In genomic region chr11:71425409-71425808, GRCh38 we compare ENCODE assay signal across 22 cellular contexts. TPM values are rescaled to one million over a fixed set of nuclear protein-coding genes. Genes with fewer than 3 reads are reported as not detected.
A peak's percentile ranks its signal among the peaks of the same experiment; 100 is the strongest.
DNase-seq lines count a peak whose midpoint lies in the region; ATAC-seq, FAIRE-seq and TF ChIP-seq lines count a peak whose summit lies in the region.
"Had no signal": no experiment of that assay in that cellular context is flagged by ENCODE, and none has a peak within 500 bp of the region (broad histone marks: within the 10 kb centered on the region; RNA-seq: fewer than 3 reads in every experiment).

No MANE protein-coding gene starts in this region.

- no peak overlapping the region for H3K4me2 ChIP-seq in HepG2 (ENCODE audit: low read depth, low read length)
- H3K4me2 ChIP-seq: hepatocyte had no signal

- POLR2A ChIA-PET in HepG2 (lab: Yijun Ruan, JAX) = no interaction called here

- no peaks in the 10 kb centered on the region for H4K20me1 ChIP-seq in HepG2 (ENCODE audit: insufficient read depth, low read length)

- DNase-seq in HepG2 (ENCODE audit: low spot score) = no peak
- DNase-seq in right lobe of liver = no peak
- DNase-seq in RPMI8226 = peak; percentile 33
- no peak for DNase-seq in foreskin keratinocyte
- DNase-seq in head of caudate nucleus = no peak
- DNase-seq in GM19240 (ENCODE audit: insufficient read length, low spot score) = no peak
- DNase-seq: activated CD4-positive, alpha-beta T cell treated with anti-CD3 and anti-CD28 coated beads, Interleukin-2, amount 10 ng/mL, durations not matched to agents 24 days and 14 days; activated CD8-positive, alpha-beta memory T cell treated with anti-CD3 and anti-CD28 coated beads, Interleukin-2, amount 50 U/mL, for 4 hours; amniotic stem cell; dermis blood vessel endothelial cell; islet precursor cell; MG63; NCI-H146; right cardiac atrium; SIG-M5 had no signal

- in situ Hi-C loops in HepG2 (cut with HindIII; ENCODE audit: extremely low pct_ligation_motif_present, low pct_unique_long_range_greater_than_20kb) = no loop called here

- no peak for TF ChIP-seq POLR2A in HepG2 (IDR thresholded peaks at IDR 0.05; ENCODE audit: insufficient read depth in 1 of 2, low read depth in 2 of 2, low read length in 2 of 2)
- no peak for TF ChIP-seq POLR2A in right lobe of liver (IDR thresholded peaks at IDR 0.05)

- no peak overlapping the region for H3K27ac ChIP-seq in HepG2 (ENCODE audit: extremely low read length, insufficient read depth, low read length)
- no peak overlapping the region for H3K27ac ChIP-seq in right lobe of liver
- H3K27ac ChIP-seq in foreskin keratinocyte = no peak overlapping the region
- H3K27ac ChIP-seq: cardiac muscle cell, hepatocyte, suprapubic skin, vagina had no signal

- H3K9me3 ChIP-seq in HepG2 (ENCODE audit: low read length) (no peaks in the 10 kb centered on the region), right lobe of liver (no peaks in the 10 kb centered on the region)
- H3K9me3 ChIP-seq: MG63, suprapubic skin, vagina had no signal

- TF ChIP-seq EP300 in HepG2 (IDR thresholded peaks at IDR 0.05; ENCODE audit: low read depth in 2 of 2, low read length in 2 of 2) = no peak
- no peak for TF ChIP-seq EP300 in HepG2 (CRISPR knock-in tag; IDR thresholded peaks at IDR 0.05; ENCODE audit: borderline replicate concordance)

- H3K36me3 ChIP-seq in HepG2 (replicated peaks in 1 of 2; ENCODE audit: control insufficient read depth in 1 of 2, insufficient read depth in 2 of 2, low read length in 2 of 2) (no peaks in the 10 kb centered on the region), right lobe of liver (no peaks in the 10 kb centered on the region)
- H3K36me3 ChIP-seq: cardiac muscle cell, MG63, suprapubic skin, vagina had no signal

- ATAC-seq in HepG2 = peak; percentile 64
- ATAC-seq in right lobe of liver = no peak
- peak; percentile 59 for ATAC-seq in foreskin keratinocyte
- no peak for ATAC-seq in HG02623 (IDR thresholded peaks at IDR 0.05; ENCODE audit: unreplicated experiment)
- no peak for ATAC-seq in stimulated activated memory B cell treated with anti-CD40 and anti-IgM and Interleukin-4, amounts not matched to agents 10 μg/mL and 1 μg/mL and 100 μg/mL, for 72 hours
- ATAC-seq: right cardiac atrium had no signal

- intact Hi-C loops in HepG2 (cut with micrococcal nuclease; ENCODE audit: unreplicated experiment) = no loop called here
- intact Hi-C loops in right lobe of liver (cut with DNase I) = no loop called here
- intact Hi-C loops in head of caudate nucleus (cut with DNase I) = no loop called here

- H3K4me3 ChIP-seq in HepG2 (replicated peaks in 1 of 3; ENCODE audit: insufficient read depth in 1 of 3, low read depth in 2 of 3, low read length in 3 of 3) = no peak overlapping the region
- no peak overlapping the region for H3K4me3 ChIP-seq in right lobe of liver
- H3K4me3 ChIP-seq: cardiac muscle cell, hepatocyte, lung, MG63, suprapubic skin, vagina had no signal

- FAIRE-seq in HepG2 (lab: Jason Lieb, UNC) = no peak

- no peak overlapping the region for H3K4me3 Mint-ChIP-seq in stimulated activated memory B cell treated with anti-CD40 and anti-IgM and Interleukin-4, amounts not matched to agents 10 μg/mL and 1 μg/mL and 100 μg/mL, for 72 hours
- H3K4me3 Mint-ChIP-seq: activated CD4-positive, alpha-beta T cell treated with anti-CD3 and anti-CD28 coated beads, Interleukin-2, amount 10 ng/mL, durations not matched to agents 24 days and 14 days had no signal

- H3K27me3 ChIP-seq in HepG2 (ENCODE audit: control insufficient read depth in 1 of 2, insufficient read depth in 2 of 2, low read length in 2 of 2) = peaks cover 3 to 17% of the 10 kb centered on the region in 2 experiments; a peak in 4 of 5 replicates
- no peaks in the 10 kb centered on the region for H3K27me3 ChIP-seq in right lobe of liver
- no peaks in the 10 kb centered on the region for H3K27me3 ChIP-seq in foreskin keratinocyte
- H3K27me3 ChIP-seq: cardiac muscle cell, hepatocyte, vagina had no signal

- TF ChIP-seq RAD21 in HepG2 (CRISPR knock-in tag; IDR thresholded peaks at IDR 0.05) = no peak

- H3K36me3 Mint-ChIP-seq in stimulated activated memory B cell treated with anti-CD40 and anti-IgM and Interleukin-4, amounts not matched to agents 10 μg/mL and 1 μg/mL and 100 μg/mL, for 72 hours = no peaks in the 10 kb centered on the region

- H3K4me1 ChIP-seq in HepG2 (ENCODE audit: insufficient read depth, low read length) (peaks cover 30% of the 10 kb centered on the region), right lobe of liver (peaks cover 0 to 13% (median 6%) of the 10 kb centered on the region in 4 donors), foreskin keratinocyte (peaks cover 8% of the 10 kb centered on the region)
- H3K4me1 ChIP-seq: vagina had no signal

- H3K4me1 Mint-ChIP-seq in stimulated activated memory B cell treated with anti-CD40 and anti-IgM and Interleukin-4, amounts not matched to agents 10 μg/mL and 1 μg/mL and 100 μg/mL, for 72 hours = peaks cover 32% of the 10 kb centered on the region

- WGBS in HepG2 (ENCODE audit: low lambda C conversion rate) = 100% methylated on average over 1 of the region's 2 CpGs
- 80% methylated on average over 1 of the region's 2 CpGs for WGBS in right lobe of liver (ENCODE audit: insufficient coverage, low coverage, low lambda C conversion rate, missing lambda C conversion rate)

- no peak overlapping the region for H3K9ac ChIP-seq in HepG2 (ENCODE audit: insufficient read depth, low read depth, low read length)

- H3K79me2 ChIP-seq in HepG2 (ENCODE audit: insufficient read depth, low read length) = no peaks in the 10 kb centered on the region
- H3K79me2 ChIP-seq: hepatocyte had no signal

- H3K9me3 Mint-ChIP-seq in stimulated activated memory B cell treated with anti-CD40 and anti-IgM and Interleukin-4, amounts not matched to agents 10 μg/mL and 1 μg/mL and 100 μg/mL, for 72 hours = no peaks in the 10 kb centered on the region
- H3K9me3 Mint-ChIP-seq: activated CD4-positive, alpha-beta T cell treated with anti-CD3 and anti-CD28 coated beads, Interleukin-2, amount 10 ng/mL, durations not matched to agents 24 days and 14 days had no signal

- TF ChIP-seq CTCF in HepG2 (CRISPR knock-in tag; IDR thresholded peaks at IDR 0.05) (no peak), right lobe of liver (IDR thresholded peaks at IDR 0.05) (no peak), foreskin keratinocyte (conservative IDR thresholded peaks at IDR 0.05) (no peak)

- H3K27ac Mint-ChIP-seq in stimulated activated memory B cell treated with anti-CD40 and anti-IgM and Interleukin-4, amounts not matched to agents 10 μg/mL and 1 μg/mL and 100 μg/mL, for 72 hours = no peak overlapping the region
- H3K27ac Mint-ChIP-seq: activated CD4-positive, alpha-beta T cell treated with anti-CD3 and anti-CD28 coated beads, Interleukin-2, amount 10 ng/mL, durations not matched to agents 24 days and 14 days had no signal

- CTCF ChIA-PET in HepG2 (lab: Yijun Ruan, JAX; ENCODE audit: low intra/inter-chr PET ratio, low total read pairs) = no interaction called here

- BruUV-seq in HepG2 (replicated peaks; lab: Mats Ljungman, UMichigan) = no TSS peak

- no peaks in the 10 kb centered on the region for H3K27me3 Mint-ChIP-seq in stimulated activated memory B cell treated with anti-CD40 and anti-IgM and Interleukin-4, amounts not matched to agents 10 μg/mL and 1 μg/mL and 100 μg/mL, for 72 hours
- H3K27me3 Mint-ChIP-seq: activated CD4-positive, alpha-beta T cell treated with anti-CD3 and anti-CD28 coated beads, Interleukin-2, amount 10 ng/mL, durations not matched to agents 24 days and 14 days had no signal

- no peak overlapping the region for H2AFZ ChIP-seq in HepG2 (ENCODE audit: low read length)
- H2AFZ ChIP-seq: hepatocyte had no signal

RNA-seq across cellular contexts. Expression of gene DHCR7, which starts 22.8 kb away (rescaled TPM):
- 40.4 and 96.0 TPM in 2 replicates for total RNA-seq in HepG2 (2016; rRNA removed; fragmentation: Illumina TruSeq; extraction: Trizol)
- total RNA-seq in HepG2 (2016; cell fraction: cytosol; rRNA removed; fragmentation: Illumina TruSeq; extraction: Trizol; ENCODE audit: low read depth) = 11.3 and 13.3 TPM in 2 replicates
- total RNA-seq in HepG2 (2016; cell fraction: insoluble cytoplasmic fraction; rRNA removed; fragmentation: Illumina TruSeq; extraction: Trizol) = 38.3 and 98.7 TPM in 2 replicates
- 26.9 and 29.4 TPM in 2 replicates for total RNA-seq in HepG2 (2016; cell fraction: membrane; rRNA removed; fragmentation: Illumina TruSeq; extraction: Trizol)
- 77.9 and 89.2 TPM in 2 replicates for total RNA-seq in HepG2 (2016; cell fraction: nucleus; rRNA removed; fragmentation: Illumina TruSeq; extraction: Trizol)
- polyA plus RNA-seq in HepG2 (2011; rRNA removed) = 143 and 241 TPM in 2 replicates
- 92.8 and 116 TPM in 2 replicates for polyA plus RNA-seq in HepG2 (2011; cell fraction: cytosol; rRNA removed)
- polyA plus RNA-seq in HepG2 (2011; cell fraction: nucleus; rRNA removed) = 82.1 and 131 TPM in 2 replicates
- 315 and 354 TPM in 2 replicates for polyA plus RNA-seq in HepG2 (2012)
- polyA plus RNA-seq in HepG2 (2016; cell fraction: cytosol; fragmentation: Illumina TruSeq; extraction: Trizol; ENCODE audit: low read depth) = 16.5 and 16.7 TPM in 2 replicates
- 50.6 and 73.9 TPM in 2 replicates for polyA plus RNA-seq in HepG2 (2016; cell fraction: insoluble cytoplasmic fraction; fragmentation: Illumina TruSeq; extraction: Trizol; ENCODE audit: low read depth)
- polyA plus RNA-seq in HepG2 (2016; cell fraction: membrane; fragmentation: Illumina TruSeq; extraction: Trizol; ENCODE audit: low read depth) = 26.0 and 32.3 TPM in 2 replicates
- polyA plus RNA-seq in HepG2 (2016; cell fraction: nucleus; fragmentation: Illumina TruSeq; extraction: Trizol; ENCODE audit: insufficient read depth, low read depth) = 165 and 172 TPM in 2 replicates
- polyA minus RNA-seq in HepG2 (2011; rRNA and poly(A)+ RNA removed; ENCODE audit: low replicate concordance) = 160 and 313 TPM in 2 replicates
- 161 and 251 TPM in 2 replicates for polyA minus RNA-seq in HepG2 (2011; cell fraction: cytosol; rRNA and poly(A)+ RNA removed)
- 34.2 and 48.4 TPM in 2 replicates for polyA minus RNA-seq in HepG2 (2011; cell fraction: nucleus; rRNA and poly(A)+ RNA removed)
- 100 to 1,000 TPM in 4 of 6 experiments, 10 to 100 TPM in 2; 42.0 to 320 (median 126) TPM for total RNA-seq in right lobe of liver
- total RNA-seq in foreskin keratinocyte = 130 and 176 TPM in 2 replicates
- 142 and 182 TPM in 2 replicates for polyA plus RNA-seq in foreskin keratinocyte

RNA-seq across cellular contexts. Expression of gene NADSYN1, which starts 27.6 kb away (rescaled TPM):
- total RNA-seq in HepG2 (2016; rRNA removed; fragmentation: Illumina TruSeq; extraction: Trizol) (27.1 and 35.7 TPM in 2 replicates), right lobe of liver (10 to 100 TPM; 26.4 to 54.7 (median 35.4) TPM), foreskin keratinocyte (40.4 and 46.3 TPM in 2 replicates)
- total RNA-seq in HepG2 (2016; cell fraction: cytosol; rRNA removed; fragmentation: Illumina TruSeq; extraction: Trizol; ENCODE audit: low read depth) = 8.5 and 12.4 TPM in 2 replicates
- 24.1 and 36.5 TPM in 2 replicates for total RNA-seq in HepG2 (2016; cell fraction: insoluble cytoplasmic fraction; rRNA removed; fragmentation: Illumina TruSeq; extraction: Trizol)
- total RNA-seq in HepG2 (2016; cell fraction: membrane; rRNA removed; fragmentation: Illumina TruSeq; extraction: Trizol) = 13.6 and 14.7 TPM in 2 replicates
- 51.5 and 52.3 TPM in 2 replicates for total RNA-seq in HepG2 (2016; cell fraction: nucleus; rRNA removed; fragmentation: Illumina TruSeq; extraction: Trizol)
- polyA plus RNA-seq in HepG2 (2011; rRNA removed) (51.5 and 63.4 TPM in 2 replicates), foreskin keratinocyte (32.4 and 36.7 TPM in 2 replicates)
- 35.3 and 38.4 TPM in 2 replicates for polyA plus RNA-seq in HepG2 (2011; cell fraction: cytosol; rRNA removed)
- polyA plus RNA-seq in HepG2 (2011; cell fraction: nucleus; rRNA removed) = 278 and 289 TPM in 2 replicates
- 36.9 and 39.9 TPM in 2 replicates for polyA plus RNA-seq in HepG2 (2012)
- 8.2 and 8.4 TPM in 2 replicates for polyA plus RNA-seq in HepG2 (2016; cell fraction: cytosol; fragmentation: Illumina TruSeq; extraction: Trizol; ENCODE audit: low read depth)
- 21.4 and 22.2 TPM in 2 replicates for polyA plus RNA-seq in HepG2 (2016; cell fraction: insoluble cytoplasmic fraction; fragmentation: Illumina TruSeq; extraction: Trizol; ENCODE audit: low read depth)
- 8.4 and 8.9 TPM in 2 replicates for polyA plus RNA-seq in HepG2 (2016; cell fraction: membrane; fragmentation: Illumina TruSeq; extraction: Trizol; ENCODE audit: low read depth)
- 95.9 and 99.0 TPM in 2 replicates for polyA plus RNA-seq in HepG2 (2016; cell fraction: nucleus; fragmentation: Illumina TruSeq; extraction: Trizol; ENCODE audit: insufficient read depth, low read depth)
- 80.9 and 97.1 TPM in 2 replicates for polyA minus RNA-seq in HepG2 (2011; rRNA and poly(A)+ RNA removed; ENCODE audit: low replicate concordance)
- 17.1 and 19.6 TPM in 2 replicates for polyA minus RNA-seq in HepG2 (2011; cell fraction: cytosol; rRNA and poly(A)+ RNA removed)
- polyA minus RNA-seq in HepG2 (2011; cell fraction: nucleus; rRNA and poly(A)+ RNA removed) = 117 and 142 TPM in 2 replicates

Comparison
In these comparisons a context has a peak if more than half of its experiments do, and no peak if none do; other contexts are left out.
1. ATAC-seq: peak in HepG2 (single experiment) and foreskin keratinocyte (single experiment); none in right lobe of liver (0 of 4), HG02623 (single experiment) and stimulated activated memory B cell treated with anti-CD40 and anti-IgM and Interleukin-4, amounts not matched to agents 10 μg/mL and 1 μg/mL and 100 μg/mL, for 72 hours (single experiment).